In genomic region chr6:85255661-85256060, GRCh38 we compare ENCODE assay signal across 34 cellular contexts.
"Had no signal": no experiment of that assay in that cellular context is flagged by ENCODE, and none has a peak within 500 bp of the region (broad histone marks: within the 10 kb centered on the region; RNA-seq: fewer than 3 reads in every experiment).

No MANE protein-coding gene starts in this region.

- DNase-seq: Karpas-422, Kasumi-1, KG1, MG63, MM.1S, MV-4-11, NCI-H1048, NCI-H1092, NCI-H1092 treated with DMSO at 0.1 percent for 48 hours, NCI-H1105, NCI-H1105 treated with DMSO at 0.1 percent for 48 hours, NCI-H1417, NCI-H1417 treated with DMSO at 0.1 percent for 48 hours, NCI-H1436, NCI-H1436 treated with DMSO at 0.1 percent for 48 hours, NCI-H146, NCI-H1694, NCI-H1694 treated with DMSO at 0.1 percent for 48 hours, NCI-H187, NCI-H187 treated with DMSO at 0.1 percent for 48 hours, NCI-H1930, NCI-H2029, NCI-H2029 treated with DMSO at 0.1 percent for 48 hours, NCI-H2081, NCI-H2081 treated with DMSO at 0.1 percent for 48 hours, NCI-H2171, NCI-H2171 treated with DMSO at 0.1 percent for 48 hours, NCI-H2227 treated with DMSO at 0.1 percent for 48 hours, NCI-H226, NCI-H345, NCI-H446, NCI-H446 treated with DMSO at 0.1 percent for 48 hours, NCI-H510A, NCI-H510A treated with DMSO at 0.1 percent for 48 hours had no signal
